ENCODE assay signal across 1 cellular context in genomic region chr15:57594479-57594878, GRCh38.
TF ChIP-seq lines count a peak whose summit lies in the region.

No MANE protein-coding gene starts in this region.

TF ChIP-seq in IMR-90, 13 proteins besides CTCF, POLR2A, EP300 and RAD21:
- TF ChIP-seq FOS (IDR thresholded peaks at IDR 0.05; ENCODE audit: low read depth, low read length) (no peak), CEBPB (IDR thresholded peaks at IDR 0.05; ENCODE audit: low read depth, low read length) (peak; percentile 85), NFE2L2 (IDR thresholded peaks at IDR 0.05; ENCODE audit: low read depth, low read length) (no peak), RFX5 (IDR thresholded peaks at IDR 0.05; ENCODE audit: low read depth, low read length) (no peak)
